ENCODE assay signal across 18 cellular contexts in the genomic region with DNA sequence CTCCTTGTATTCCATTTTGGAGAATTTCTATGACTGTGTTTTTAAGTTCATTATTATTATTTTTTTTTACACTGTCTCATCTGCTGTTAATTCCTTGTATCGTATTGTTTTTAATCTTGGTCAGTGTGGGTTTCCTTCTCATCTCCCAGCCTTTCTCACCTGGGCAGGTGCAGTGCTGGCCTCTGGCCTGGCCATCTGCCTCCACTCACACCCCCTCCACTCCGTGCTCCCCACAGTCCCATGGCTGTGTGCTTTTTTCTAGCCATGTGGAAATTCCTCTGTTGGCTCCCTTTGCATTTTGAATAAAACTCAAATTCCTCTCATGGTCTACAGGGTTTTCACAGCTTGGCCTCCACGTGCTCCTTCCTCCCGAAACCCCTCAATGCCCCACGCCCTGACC. TPM values are rescaled to one million over a fixed set of nuclear protein-coding genes. Genes with fewer than 3 reads are reported as not detected.
A peak's percentile ranks its signal among the peaks of the same experiment; 100 is the strongest.
DNase-seq lines count a peak whose midpoint lies in the region; ATAC-seq, FAIRE-seq and TF ChIP-seq lines count a peak whose summit lies in the region.
"Had no signal": no experiment of that assay in that cellular context is flagged by ENCODE, and none has a peak within 500 bp of the region (broad histone marks: within the 10 kb centered on the region; RNA-seq: fewer than 3 reads in every experiment).

No MANE protein-coding gene starts in this region.

- H2BK120ac ChIP-seq in H1 (replicated peaks; ENCODE audit: low read depth, low read length) (no peak overlapping the region), neuronal stem cell (ENCODE audit: low read depth, low read length) (no peak overlapping the region)

- H3K27ac Mint-ChIP-seq in CD8-positive, alpha-beta memory T cell = no peak overlapping the region

- H3K4me3 Mint-ChIP-seq in CD8-positive, alpha-beta memory T cell = no peak overlapping the region

- 78 to 86% methylated on average over 5 of the region's 5 CpGs for WGBS in heart right ventricle, 2 donors
- WGBS in H1 (ENCODE audit: extremely low coverage in 1 of 2, insufficient coverage in 1 of 2, insufficient read length in 1 of 2, insufficient replicate concordance in 2 of 2, low coverage in 1 of 2, low lambda C conversion rate in 2 of 2, missing lambda C conversion rate in 1 of 2), 2 experiments = 87% methylated on average over 5 of the region's 5 CpGs; no CpG with 5 or more reads in 1 of the 2 experiments
- WGBS in neuronal stem cell (ENCODE audit: extremely low coverage in 2 of 2, insufficient read length in 2 of 2, insufficient replicate concordance in 1 of 2), 2 donors = no CpG with 5 or more reads among the region's 5 CpGs

- no peak overlapping the region for H4K5ac ChIP-seq in H1 (ENCODE audit: insufficient read length, low read depth, low read length)

- TF ChIP-seq RAD21 in H1 (IDR thresholded peaks at IDR 0.05 in 1 of 2, conservative IDR thresholded peaks at IDR 0.05 in 1 of 2; ENCODE audit: low read depth in 2 of 2, low read length in 2 of 2) = no peak

- no peak overlapping the region for H3K27ac ChIP-seq in left ventricle myocardium inferior (replicated peaks)
- H3K27ac ChIP-seq in heart right ventricle = no peak overlapping the region
- no peak overlapping the region for H3K27ac ChIP-seq in H1 (ENCODE audit: low read depth, low read length)
- no peak overlapping the region for H3K27ac ChIP-seq in neuronal stem cell (replicated peaks; ENCODE audit: low read length)
- no peak overlapping the region for H3K27ac ChIP-seq in CD8-positive, alpha-beta memory T cell (ENCODE audit: low read depth, low read length)
- H3K27ac ChIP-seq: 22Rv1, BLaER1 had no signal

- peaks cover under 1 to 4% (median 1%) of the 10 kb centered on the region in 3 donors for H3K4me1 Mint-ChIP-seq in CD8-positive, alpha-beta memory T cell

- no peaks in the 10 kb centered on the region for H3K23me2 ChIP-seq in H1 (ENCODE audit: low read depth, low read length)

- intact Hi-C loops in left ventricle myocardium inferior (cut with micrococcal nuclease) = no loop called here
- intact Hi-C loops in heart right ventricle (cut with DNase I) = no loop called here

- H4K91ac ChIP-seq in H1 (replicated peaks; ENCODE audit: insufficient read length, low read length) (no peak overlapping the region), neuronal stem cell (ENCODE audit: low read depth, low read length, poor library complexity) (no peak overlapping the region)

- H2AFZ ChIP-seq in H1 (ENCODE audit: low read length) (no peak overlapping the region), neuronal stem cell (ENCODE audit: low read length) (no peak overlapping the region)

- no peaks in the 10 kb centered on the region for H3K4me1 ChIP-seq in left ventricle myocardium inferior
- H3K4me1 ChIP-seq in heart right ventricle = peaks cover 0 to 11% (median 0%) of the 10 kb centered on the region in 9 donors
- H3K4me1 ChIP-seq in H1 (replicated peaks in 1 of 4; ENCODE audit: control insufficient read depth in 3 of 4, insufficient read depth in 4 of 4, low read length in 3 of 4) = peaks cover 0 to 22% (median 10%) of the 10 kb centered on the region in 4 experiments; a peak in 6 of 7 replicates
- peaks cover 11 to 29% of the 10 kb centered on the region in 2 donors for H3K4me1 ChIP-seq in neuronal stem cell (ENCODE audit: control insufficient read depth in 2 of 2, insufficient read depth in 1 of 2, low read depth in 1 of 2, low read length in 2 of 2)
- H3K4me1 ChIP-seq in CD8-positive, alpha-beta memory T cell (ENCODE audit: insufficient read depth, low read length) = peaks cover under 1% of the 10 kb centered on the region

- TF ChIP-seq POLR2A in H1 (IDR thresholded peaks at IDR 0.05; ENCODE audit: control extremely low read depth in 1 of 2, low read depth in 2 of 2, low read length in 2 of 2) = no peak

- CTCF ChIA-PET in H1 (lab: Charles Lee; ENCODE audit: partially characterized antibody) = interaction anchor here (0.7 to 1.5 kb wide), 4 partner anchors 9 to 629 kb away, joined by 3 to 5 read pairs (median 3); no protein-coding TSS in a partner anchor
- CTCF ChIA-PET in CD8-positive, alpha-beta memory T cell (lab: Charles Lee) = no interaction called here

- no peak overlapping the region for H4K8ac ChIP-seq in H1 (ENCODE audit: extremely low read depth, insufficient read depth, low read length)
- H4K8ac ChIP-seq in neuronal stem cell (ENCODE audit: low read depth, low read length) = no peak overlapping the region

- no peak overlapping the region for H3K14ac ChIP-seq in H1 (ENCODE audit: insufficient read length)
- peak overlapping the region; percentile 79 for H3K14ac ChIP-seq in neuronal stem cell (ENCODE audit: low read length)

- no peak for ATAC-seq in heart right ventricle
- no peak for ATAC-seq in GM18511 (IDR thresholded peaks at IDR 0.05; ENCODE audit: unreplicated experiment)

- H2BK12ac ChIP-seq in H1 (ENCODE audit: low read depth, low read length) = no peak overlapping the region
- H2BK12ac ChIP-seq in neuronal stem cell (ENCODE audit: low read length) = peak overlapping the region; percentile 7

- H2BK20ac ChIP-seq in H1 (ENCODE audit: low read length) = 0 out of 2 replicates have a peak overlapping the region, but pooled peaks have one; percentile 6

- no peak overlapping the region for H3K4me3 ChIP-seq in left ventricle myocardium inferior
- no peak overlapping the region for H3K4me3 ChIP-seq in heart right ventricle
- H3K4me3 ChIP-seq in H1 (ENCODE audit: extremely low read depth in 1 of 4, insufficient read depth in 2 of 4, low read depth in 3 of 4, low read length in 4 of 4) = no peak overlapping the region
- H3K4me3 ChIP-seq in neuronal stem cell (ENCODE audit: low read length in 2 of 2) = no peak overlapping the region
- no peak overlapping the region for H3K4me3 ChIP-seq in CD8-positive, alpha-beta memory T cell (ENCODE audit: low read length)
- H3K4me3 ChIP-seq: BLaER1, HAP-1 had no signal

- H3K9ac ChIP-seq in H1 (replicated peaks in 1 of 4; ENCODE audit: extremely low read depth in 1 of 4, low read depth in 3 of 4, low read length in 3 of 4) (no peak overlapping the region), neuronal stem cell (ENCODE audit: low read depth, low read length, poor library complexity) (no peak overlapping the region)
- H3K9ac ChIP-seq: BLaER1 had no signal

- H3K36me3 ChIP-seq in left ventricle myocardium inferior (no peaks in the 10 kb centered on the region), heart right ventricle (no peaks in the 10 kb centered on the region), H1 (ENCODE audit: control insufficient read depth in 2 of 4, insufficient read depth in 4 of 4, low read length in 3 of 4) (no peaks in the 10 kb centered on the region), neuronal stem cell (replicated peaks in 1 of 2; ENCODE audit: control insufficient read depth in 2 of 2, insufficient read depth in 2 of 2, low read length in 2 of 2) (no peaks in the 10 kb centered on the region)
- no peaks in the 10 kb centered on the region for H3K36me3 ChIP-seq in CD8-positive, alpha-beta memory T cell (ENCODE audit: insufficient read depth, low read length)
- H3K36me3 ChIP-seq: BLaER1, HAP-1 had no signal

- H2BK15ac ChIP-seq in H1 (ENCODE audit: low read length) = no peak overlapping the region
- no peak overlapping the region for H2BK15ac ChIP-seq in neuronal stem cell (ENCODE audit: low read length)

- FAIRE-seq in H1 (lab: Jason Lieb, UNC) = no peak
- FAIRE-seq: GM12892, GM19239 had no signal

- no peaks in the 10 kb centered on the region for H3K27me3 ChIP-seq in left ventricle myocardium inferior (ENCODE audit: low read depth)
- H3K27me3 ChIP-seq in heart right ventricle = no peaks in the 10 kb centered on the region
- H3K27me3 ChIP-seq in H1 (replicated peaks in 1 of 4; ENCODE audit: control insufficient read depth in 3 of 4, extremely low read depth in 1 of 4, insufficient read depth in 3 of 4, low read length in 3 of 4) = peaks cover 0 to 3% (median 0%) of the 10 kb centered on the region in 4 experiments; a peak in 1 of 7 replicates
- no peaks in the 10 kb centered on the region for H3K27me3 ChIP-seq in neuronal stem cell (ENCODE audit: control insufficient read depth in 3 of 3, insufficient read depth in 3 of 3, low read depth in 1 of 3, low read length in 3 of 3)
- no peaks in the 10 kb centered on the region for H3K27me3 ChIP-seq in CD8-positive, alpha-beta memory T cell (ENCODE audit: insufficient read depth, low read length, poor library complexity, severe bottlenecking)
- H3K27me3 ChIP-seq: BLaER1 had no signal

- peaks cover 1 to 19% of the 10 kb centered on the region in 2 donors for H3K27me3 Mint-ChIP-seq in CD8-positive, alpha-beta memory T cell

- H3K9me3 Mint-ChIP-seq in CD8-positive, alpha-beta memory T cell = no peaks in the 10 kb centered on the region

- peak; percentile 3 for DNase-seq in left ventricle myocardium inferior
- DNase-seq in heart right ventricle = no peak
- no peak for DNase-seq in H1 (ENCODE audit: low read depth in 1 of 2, low spot score in 2 of 2)
- no peak for DNase-seq in neuronal stem cell (ENCODE audit: low spot score)
- DNase-seq in SW 1271 (lab: John Stamatoyannopoulos, UW) = no peak
- no peak for DNase-seq in DMS153 (lab: John Stamatoyannopoulos, UW)
- DNase-seq in CD8-positive, alpha-beta memory T cell = no peak
- DNase-seq: AML-193, DND-41, GDM1, GOT3 had no signal

- H3K9me3 ChIP-seq in left ventricle myocardium inferior (replicated peaks) (no peaks in the 10 kb centered on the region), heart right ventricle (no peaks in the 10 kb centered on the region), H1 (ENCODE audit: insufficient read depth in 2 of 2, low read depth in 1 of 2, low read length in 1 of 2) (no peaks in the 10 kb centered on the region), neuronal stem cell (replicated peaks in 1 of 2; ENCODE audit: control insufficient read depth in 2 of 2, insufficient read depth in 1 of 2, low read depth in 1 of 2, low read length in 2 of 2) (peaks cover 0 to 2% of the 10 kb centered on the region in 2 donors)
- H3K9me3 ChIP-seq in CD8-positive, alpha-beta memory T cell (ENCODE audit: low read length) = no peaks in the 10 kb centered on the region
- H3K9me3 ChIP-seq: BLaER1, HAP-1 had no signal

- no peak for TF ChIP-seq EP300 in H1 (IDR thresholded peaks at IDR 0.05; ENCODE audit: borderline replicate concordance in 1 of 2, low read depth in 2 of 2, low read length in 2 of 2)

- H3K36me3 Mint-ChIP-seq in CD8-positive, alpha-beta memory T cell = no peaks in the 10 kb centered on the region

- H2BK5ac ChIP-seq in H1 (ENCODE audit: low read depth, low read length) = no peak overlapping the region
- H2BK5ac ChIP-seq in neuronal stem cell (ENCODE audit: low read length) = no peak overlapping the region

- no peaks in the 10 kb centered on the region for H4K20me1 ChIP-seq in H1 (replicated peaks in 1 of 2; ENCODE audit: control insufficient read depth in 1 of 2, insufficient read depth in 2 of 2, low read length in 2 of 2)
- H4K20me1 ChIP-seq: BLaER1 had no signal

- no peak overlapping the region for H3K56ac ChIP-seq in H1 (replicated peaks; ENCODE audit: insufficient read length, low read depth, low read length)

- H3K4me2 ChIP-seq in H1 (ENCODE audit: insufficient read depth in 1 of 2, low read depth in 2 of 2, low read length in 2 of 2) (no peak overlapping the region), neuronal stem cell (ENCODE audit: insufficient read depth, low read length, poor library complexity, severe bottlenecking) (no peak overlapping the region)
- H3K4me2 ChIP-seq: BLaER1 had no signal

- H3K23ac ChIP-seq in H1 (ENCODE audit: insufficient read length) (no peak overlapping the region), neuronal stem cell (ENCODE audit: low read depth, low read length, poor library complexity) (peak overlapping the region; percentile 9)

- H2AK5ac ChIP-seq in H1 (ENCODE audit: low read depth, low read length) = peak overlapping the region; percentile 89
- H2AK5ac ChIP-seq in neuronal stem cell (ENCODE audit: low read depth, low read length) = peak overlapping the region; percentile 23

- no peak overlapping the region for H3K18ac ChIP-seq in H1 (ENCODE audit: extremely low read depth, low read length)
- peak overlapping the region; percentile 5 for H3K18ac ChIP-seq in neuronal stem cell (ENCODE audit: low read length)

- POLR2A ChIA-PET in H1 (lab: Charles Lee; ENCODE audit: partially characterized antibody) = interaction anchor here (1.4 kb wide), 1 partner anchor 225 kb away, joined by 4 read pairs; no protein-coding TSS in a partner anchor
- POLR2A ChIA-PET in CD8-positive, alpha-beta memory T cell (lab: Charles Lee) = no interaction called here

- H3K79me1 ChIP-seq in H1 (ENCODE audit: low read depth, low read length) (no peaks in the 10 kb centered on the region), neuronal stem cell (ENCODE audit: low read depth, low read length) (peaks cover 2% of the 10 kb centered on the region)

- no peaks in the 10 kb centered on the region for H3K79me2 ChIP-seq in H1 (ENCODE audit: control insufficient read depth in 1 of 2, insufficient read depth in 2 of 2, low read length in 2 of 2)

- TF ChIP-seq CTCF in left ventricle myocardium inferior (IDR thresholded peaks at IDR 0.05; ENCODE audit: borderline replicate concordance) (no peak), heart right ventricle (IDR thresholded peaks at IDR 0.05) (no peak), H1 (IDR thresholded peaks at IDR 0.05; ENCODE audit: control extremely low read depth in 1 of 3, insufficient read depth in 1 of 3, low read depth in 1 of 3, low read length in 3 of 3) (no peak)

- H3K4ac ChIP-seq in H1 (replicated peaks; ENCODE audit: insufficient read length, low read depth, low read length) (no peak overlapping the region), neuronal stem cell (ENCODE audit: low read length) (no peak overlapping the region)

RNA-seq across cellular contexts. Expression of a gene that starts 50.3 kb away (rescaled TPM):
- 0.38 TPM for total RNA-seq in left ventricle myocardium inferior
- under 1 TPM in 6 of 10 donors, not detected in 4; 0.12 to 0.23 (median 0.15) TPM for total RNA-seq in heart right ventricle
- polyA plus RNA-seq in heart right ventricle = under 1 TPM; 0.03 to 0.59 TPM
- total RNA-seq in H1 (2021; fragmentation: NEBNext Ultra II Directional; extraction: Animal tissue kit (Norgen Biotek cat#: 25700)) = not detected in 2 replicates
- 0.03 TPM in 1 of 2 replicates, not detected in the other for polyA plus RNA-seq in H1 (2011; rRNA removed)
- not detected for polyA plus RNA-seq in H1 (2011; cell fraction: cytosol; rRNA removed)
- polyA plus RNA-seq in H1 (2011; cell fraction: nucleus; rRNA removed) = not detected
- polyA plus RNA-seq in H1 (2012, experiment 1 of 2) = not detected in 4 replicates
- polyA plus RNA-seq in H1 (2012, experiment 2 of 2) = not detected
- polyA plus RNA-seq in H1 (2013, experiment 1 of 2) = not detected
- not detected for polyA plus RNA-seq in H1 (2013, experiment 2 of 2)
- polyA minus RNA-seq in H1 (2011; rRNA and poly(A)+ RNA removed) = not detected in 2 replicates
- polyA minus RNA-seq in H1 (2011; cell fraction: cytosol; rRNA and poly(A)+ RNA removed) = not detected
- polyA minus RNA-seq in H1 (2011; cell fraction: nucleus; rRNA and poly(A)+ RNA removed) = not detected
- 0.06 TPM for polyA plus RNA-seq in neuronal stem cell (2013, experiment 1 of 2)
- 0.01 TPM for polyA plus RNA-seq in neuronal stem cell (2013, experiment 2 of 2)
- not detected for total RNA-seq in CD8-positive, alpha-beta memory T cell
- not detected for polyA plus RNA-seq in CD8-positive, alpha-beta memory T cell
- total RNA-seq: HT-29 had no signal
